ENCODE assay signal across 21 cellular contexts in the genomic region with DNA sequence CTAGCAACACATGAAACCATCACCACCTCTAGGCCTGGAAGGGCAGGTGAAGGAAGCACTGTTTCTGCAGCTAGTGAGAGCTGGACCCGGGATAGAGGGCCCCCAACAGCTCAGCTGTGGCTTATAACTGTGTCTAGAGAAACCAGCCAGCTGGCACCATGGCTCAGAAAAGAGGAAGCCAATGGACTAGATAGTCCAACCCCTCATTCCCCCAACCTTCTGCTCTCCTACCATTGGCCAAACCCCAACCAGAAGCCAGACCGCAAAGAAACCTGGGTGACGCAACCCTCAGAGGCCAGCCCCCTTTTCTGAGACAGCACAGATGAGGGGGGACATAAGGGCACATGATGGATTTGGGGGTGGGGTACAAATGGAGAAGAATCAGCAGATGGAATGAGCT. TPM values are rescaled to one million over a fixed set of nuclear protein-coding genes. Genes with fewer than 3 reads are reported as not detected.
DNase-seq lines count a peak whose midpoint lies in the region; ATAC-seq, FAIRE-seq and TF ChIP-seq lines count a peak whose summit lies in the region.
"Had no signal": no experiment of that assay in that cellular context is flagged by ENCODE, and none has a peak within 500 bp of the region (broad histone marks: within the 10 kb centered on the region; RNA-seq: fewer than 3 reads in every experiment).

No MANE protein-coding gene starts in this region.

- no peaks in the 10 kb centered on the region for H3K9me3 Mint-ChIP-seq in stimulated activated naive B cell treated with anti-CD40 and anti-IgM and Interleukin-4, amounts not matched to agents 10 μg/mL and 1 μg/mL and 100 μg/mL, for 72 hours
- H3K9me3 Mint-ChIP-seq: IgD-negative memory B cell had no signal

- H3K27ac ChIP-seq in GM12878 (ENCODE audit: control insufficient read depth, insufficient read depth) (no peak overlapping the region), upper lobe of right lung (no peak overlapping the region)
- H3K27ac ChIP-seq: BLaER1 treated with 17β-estradiol and CSF1 and Interleukin-3, amounts not matched to agents 10 nM and 100 nM had no signal

- intact Hi-C loops in GM12878 (cut with micrococcal nuclease; ENCODE audit: unreplicated experiment) (loop anchor here (10.0 kb wide), 1 partner anchor 57 kb away; no protein-coding TSS in a partner anchor), upper lobe of right lung (cut with DNase I) (no loop called here)

- H3K27me3 ChIP-seq in GM12878 (replicated peaks in 1 of 2; ENCODE audit: control insufficient read depth in 2 of 2, insufficient read depth in 2 of 2, low read length in 1 of 2) (peaks cover 2 to 3% of the 10 kb centered on the region in 2 experiments; a peak in 2 of 4 replicates), upper lobe of right lung (no peaks in the 10 kb centered on the region)
- H3K27me3 ChIP-seq: BLaER1 treated with 17β-estradiol and CSF1 and Interleukin-3, amounts not matched to agents 10 nM and 100 nM had no signal

- H3K4me3 ChIP-seq in GM12878 (no peak overlapping the region), upper lobe of right lung (no peak overlapping the region)
- H3K4me3 ChIP-seq: BLaER1 treated with 17β-estradiol and CSF1 and Interleukin-3, amounts not matched to agents 10 nM and 100 nM had no signal

- peaks cover 12 to 19% of the 10 kb centered on the region in 2 donors for H3K4me1 Mint-ChIP-seq in stimulated activated naive B cell treated with anti-CD40 and anti-IgM and Interleukin-4, amounts not matched to agents 10 μg/mL and 1 μg/mL and 100 μg/mL, for 72 hours

- no peak overlapping the region for H3K4me3 Mint-ChIP-seq in stimulated activated naive B cell treated with anti-CD40 and anti-IgM and Interleukin-4, amounts not matched to agents 10 μg/mL and 1 μg/mL and 100 μg/mL, for 72 hours

- H3K27me3 Mint-ChIP-seq in stimulated activated naive B cell treated with anti-CD40 and anti-IgM and Interleukin-4, amounts not matched to agents 10 μg/mL and 1 μg/mL and 100 μg/mL, for 72 hours: peaks cover 0 to 3% of the 10 kb centered on the region in 2 donors

- POLR2A ChIA-PET in GM12878 (lab: Charles Lee): no interaction called here

- H3K9me3 ChIP-seq in GM12878 (replicated peaks; ENCODE audit: control insufficient read depth, insufficient read depth, low read length) (no peaks in the 10 kb centered on the region), upper lobe of right lung (no peaks in the 10 kb centered on the region)
- H3K9me3 ChIP-seq: BLaER1 treated with 17β-estradiol and CSF1 and Interleukin-3, amounts not matched to agents 10 nM and 100 nM had no signal

- RAD21 ChIA-PET in GM12878 (lab: Charles Lee; ENCODE audit: unreplicated experiment): no interaction called here

- DNase-seq in NOMO-1 (lab: John Stamatoyannopoulos, UW; ENCODE audit: unreplicated experiment in 2 of 2) (peak; percentile 1 to 8), NOMO-1 treated with dmso at 0.1 percent for 144 hours (lab: John Stamatoyannopoulos, UW; ENCODE audit: unreplicated experiment) (no peak), NOMO-1 treated with DMSO at 0.1 percent for 48 hours (lab: John Stamatoyannopoulos, UW; ENCODE audit: unreplicated experiment) (peak; percentile 8), GM12878 (ENCODE audit: low read depth, low spot score) (no peak), NCI-H1436 treated with DMSO at 0.1 percent for 48 hours (lab: John Stamatoyannopoulos, UW) (no peak), cerebellar nuclear complex (lab: John Stamatoyannopoulos, UW) (no peak), upper lobe of right lung (no peak)
- no peak for DNase-seq in stimulated activated naive B cell treated with anti-CD40 and anti-IgM and Interleukin-4, amounts not matched to agents 10 μg/mL and 1 μg/mL and 100 μg/mL, for 72 hours
- DNase-seq: 8988T, DMS 273 treated with DMSO at 0.1 percent for 48 hours, H7, NCI-H1436, NCI-H2081 treated with DMSO at 0.1 percent for 48 hours, NCI-H524, Right ventricle myocardium superior had no signal

- no peak for FAIRE-seq in GM12878 (lab: Jason Lieb, UNC)

- in situ Hi-C loops in GM12878 (cut with MboI): no loop called here

- TF ChIP-seq CTCF in GM12878 (IDR thresholded peaks at IDR 0.05 in 2 of 3, conservative IDR thresholded peaks at IDR 0.05 in 1 of 3; ENCODE audit: control insufficient read depth in 2 of 3, extremely low read depth in 1 of 3, insufficient read depth in 1 of 3, low read depth in 3 of 3, low read length in 3 of 3) (no peak), upper lobe of right lung (IDR thresholded peaks at IDR 0.05) (no peak)

- H3K9ac ChIP-seq in GM12878 (ENCODE audit: control insufficient read depth, insufficient read depth, low read length): no peak overlapping the region
- H3K9ac ChIP-seq: BLaER1 treated with 17β-estradiol and CSF1 and Interleukin-3, amounts not matched to agents 10 nM and 100 nM had no signal

- H3K36me3 ChIP-seq in GM12878 (ENCODE audit: control insufficient read depth in 2 of 2, insufficient read depth in 2 of 2, low read length in 1 of 2) (no peaks in the 10 kb centered on the region), upper lobe of right lung (no peaks in the 10 kb centered on the region)
- H3K36me3 ChIP-seq: BLaER1 treated with 17β-estradiol and CSF1 and Interleukin-3, amounts not matched to agents 10 nM and 100 nM had no signal

- CTCF ChIA-PET in GM12878 (lab: Yijun Ruan, JAX): interaction anchor here (1.3 kb wide), 1 partner anchor 31 kb away, joined by 3 read pairs; no protein-coding TSS in a partner anchor

- ATAC-seq in GM12878 (no peak), upper lobe of right lung (no peak)
- ATAC-seq in stimulated activated naive B cell treated with anti-CD40 and anti-IgM and Interleukin-4, amounts not matched to agents 10 μg/mL and 1 μg/mL and 100 μg/mL, for 72 hours (replicated peaks): peak; percentile 56 to 74
- ATAC-seq: Panc1 had no signal

- TF ChIP-seq POLR2A in GM12878 (IDR thresholded peaks at IDR 0.05; ENCODE audit: low read depth, low read length): no peak

- H4K20me1 ChIP-seq in GM12878 (ENCODE audit: control insufficient read depth, insufficient read depth): no peaks in the 10 kb centered on the region
- H4K20me1 ChIP-seq: BLaER1 treated with 17β-estradiol and CSF1 and Interleukin-3, amounts not matched to agents 10 nM and 100 nM had no signal

- TF ChIP-seq RAD21 in GM12878 (IDR thresholded peaks at IDR 0.05; ENCODE audit: insufficient read depth, low read depth, low read length): no peak

- no TSS peak for BruUV-seq in GM12878 (replicated peaks; lab: Mats Ljungman, UMichigan)

- no peak for TF ChIP-seq EP300 in GM12878 (IDR thresholded peaks at IDR 0.05; ENCODE audit: borderline replicate concordance in 1 of 2, control insufficient read depth in 1 of 2, low read depth in 2 of 2, low read length in 2 of 2)

- H3K36me3 Mint-ChIP-seq in stimulated activated naive B cell treated with anti-CD40 and anti-IgM and Interleukin-4, amounts not matched to agents 10 μg/mL and 1 μg/mL and 100 μg/mL, for 72 hours: no peaks in the 10 kb centered on the region

- H2AFZ ChIP-seq in GM12878 (ENCODE audit: control insufficient read depth, low read depth, low read length): no peak overlapping the region

- H3K79me2 ChIP-seq in GM12878 (ENCODE audit: control insufficient read depth, insufficient read depth, low read length): no peaks in the 10 kb centered on the region

- no peak overlapping the region for H3K27ac Mint-ChIP-seq in stimulated activated naive B cell treated with anti-CD40 and anti-IgM and Interleukin-4, amounts not matched to agents 10 μg/mL and 1 μg/mL and 100 μg/mL, for 72 hours
- H3K27ac Mint-ChIP-seq: IgD-negative memory B cell had no signal

- SMC1A ChIA-PET in GM12878 (lab: Charles Lee; ENCODE audit: uncharacterized antibody, unreplicated experiment): no interaction called here

- no peaks in the 10 kb centered on the region for H3K4me1 ChIP-seq in GM12878 (ENCODE audit: control insufficient read depth, insufficient read depth, low read length)
- no peaks in the 10 kb centered on the region for H3K4me1 ChIP-seq in upper lobe of right lung

- no peak overlapping the region for H3K4me2 ChIP-seq in GM12878 (ENCODE audit: control insufficient read depth, insufficient read depth)

- 41% methylated on average over 3 of the region's 3 CpGs for WGBS in GM12878 (ENCODE audit: insufficient coverage, insufficient replicate concordance, low lambda C conversion rate, missing lambda C conversion rate)

RNA-seq across cellular contexts. Expression of gene SMYD1, which starts 24.3 kb away (rescaled TPM):
- total RNA-seq in GM12878 (2013; cell fraction: nucleolus; rRNA removed): not detected in 2 replicates
- not detected in 2 replicates for total RNA-seq in GM12878 (2014; rRNA removed)
- total RNA-seq in GM12878 (2014; rRNA removed; fragmentation: Illumina TruSeq; extraction: Trizol): not detected in 2 replicates
- total RNA-seq in GM12878 (2021): not detected in 2 replicates
- polyA plus RNA-seq in GM12878 (2011; ENCODE audit: low read depth): not detected
- polyA plus RNA-seq in GM12878 (2011; rRNA removed): not detected in 2 replicates
- polyA plus RNA-seq in GM12878 (2011; cell fraction: cytosol; rRNA removed): not detected in 2 replicates
- polyA plus RNA-seq in GM12878 (2011; cell fraction: nucleus; rRNA removed): not detected in 2 replicates
- polyA plus RNA-seq in GM12878 (2012): not detected in 2 replicates
- polyA plus RNA-seq in GM12878 (2014; fragmentation: Illumina TruSeq; extraction: Trizol): not detected in 2 replicates
- polyA plus RNA-seq in GM12878 (2014; fragmentation: Nextera tagmentation; extraction: Ambion mirVana): not detected
- polyA plus RNA-seq in GM12878 (2014; rRNA removed): 0.04 TPM in 1 of 2 replicates, not detected in the other
- under 1 TPM in 1 of 2 experiments, not detected in 1; 0.09 TPM for polyA plus RNA-seq in GM12878 (2016; fragmentation: Nextera tagmentation; extraction: Ambion mirVana)
- not detected in 2 replicates for polyA minus RNA-seq in GM12878 (2011; rRNA and poly(A)+ RNA removed)
- polyA minus RNA-seq in GM12878 (2011; cell fraction: cytosol; rRNA and poly(A)+ RNA removed): not detected in 2 replicates
- not detected in 2 replicates for polyA minus RNA-seq in GM12878 (2011; cell fraction: nucleus; rRNA and poly(A)+ RNA removed)
- total RNA-seq in upper lobe of right lung: not detected
- total RNA-seq: Daoy, HT1080, M059J had no signal
- polyA plus RNA-seq: IgD-negative memory B cell had no signal

RNA-seq across cellular contexts. Expression of gene FABP1, which starts 35.9 kb away (rescaled TPM):
- not detected in 2 replicates for total RNA-seq in GM12878 (2013; cell fraction: nucleolus; rRNA removed)
- total RNA-seq in GM12878 (2014; rRNA removed) (not detected in 2 replicates), GM12878 (2014; rRNA removed; fragmentation: Illumina TruSeq; extraction: Trizol) (not detected in 2 replicates), GM12878 (2021) (0.56 TPM in 1 of 2 replicates, not detected in the other), upper lobe of right lung (not detected)
- polyA plus RNA-seq in GM12878 (2011; ENCODE audit: low read depth): not detected
- polyA plus RNA-seq in GM12878 (2011; rRNA removed) (not detected in 2 replicates), GM12878 (2014; fragmentation: Illumina TruSeq; extraction: Trizol) (not detected in 2 replicates), GM12878 (2014; fragmentation: Nextera tagmentation; extraction: Ambion mirVana) (not detected), GM12878 (2014; rRNA removed) (not detected in 2 replicates), GM12878 (2016; fragmentation: Nextera tagmentation; extraction: Ambion mirVana) (not detected)
- polyA plus RNA-seq in GM12878 (2011; cell fraction: cytosol; rRNA removed): not detected in 2 replicates
- polyA plus RNA-seq in GM12878 (2011; cell fraction: nucleus; rRNA removed): not detected in 2 replicates
- not detected in 2 replicates for polyA plus RNA-seq in GM12878 (2012)
- polyA minus RNA-seq in GM12878 (2011; rRNA and poly(A)+ RNA removed): not detected in 2 replicates
- not detected in 2 replicates for polyA minus RNA-seq in GM12878 (2011; cell fraction: cytosol; rRNA and poly(A)+ RNA removed)
- not detected in 2 replicates for polyA minus RNA-seq in GM12878 (2011; cell fraction: nucleus; rRNA and poly(A)+ RNA removed)
- total RNA-seq: Daoy, H7, HT1080, M059J, Right ventricle myocardium superior had no signal
- polyA plus RNA-seq: IgD-negative memory B cell had no signal

RNA-seq across cellular contexts. Expression of gene KRCC1, which starts 36.4 kb away (rescaled TPM):
- total RNA-seq in GM12878 (2013; cell fraction: nucleolus; rRNA removed): 0.64 and 0.86 TPM in 2 replicates
- total RNA-seq in GM12878 (2014; rRNA removed) (12.5 and 17.4 TPM in 2 replicates), GM12878 (2014; rRNA removed; fragmentation: Illumina TruSeq; extraction: Trizol) (25.4 and 26.9 TPM in 2 replicates), GM12878 (2021) (10.6 and 11.4 TPM in 2 replicates), upper lobe of right lung (18.9 TPM)
- polyA plus RNA-seq in GM12878 (2011; ENCODE audit: low read depth): 4.1 TPM
- polyA plus RNA-seq in GM12878 (2011; rRNA removed) (3.8 and 6.5 TPM in 2 replicates), GM12878 (2014; fragmentation: Illumina TruSeq; extraction: Trizol) (27.2 and 37.2 TPM in 2 replicates), GM12878 (2014; fragmentation: Nextera tagmentation; extraction: Ambion mirVana) (10 to 100 TPM; 12.4 to 14.0 TPM), GM12878 (2014; rRNA removed) (8.3 and 10.0 TPM in 2 replicates), GM12878 (2016; fragmentation: Nextera tagmentation; extraction: Ambion mirVana) (10 to 100 TPM in 1 of 2 experiments, 1 to 10 TPM in 1; 9.7 to 15.2 TPM)
- polyA plus RNA-seq in GM12878 (2011; cell fraction: cytosol; rRNA removed): 0.72 and 1.1 TPM in 2 replicates
- polyA plus RNA-seq in GM12878 (2011; cell fraction: nucleus; rRNA removed): 0.67 and 1.3 TPM in 2 replicates
- polyA plus RNA-seq in GM12878 (2012): 7.9 and 14.6 TPM in 2 replicates
- polyA minus RNA-seq in GM12878 (2011; rRNA and poly(A)+ RNA removed): 0.44 and 0.82 TPM in 2 replicates
- 0.83 TPM in 1 of 2 replicates, not detected in the other for polyA minus RNA-seq in GM12878 (2011; cell fraction: cytosol; rRNA and poly(A)+ RNA removed)
- 0.24 and 0.29 TPM in 2 replicates for polyA minus RNA-seq in GM12878 (2011; cell fraction: nucleus; rRNA and poly(A)+ RNA removed)

Comparison
In these comparisons a context has a peak if more than half of its experiments do, and no peak if none do; other contexts are left out.
1. DNase-seq: peak in NOMO-1 (2 of 2) and NOMO-1 treated with DMSO at 0.1 percent for 48 hours (single experiment); none in NOMO-1 treated with dmso at 0.1 percent for 144 hours (single experiment), GM12878 (single experiment), stimulated activated naive B cell treated with anti-CD40 and anti-IgM and Interleukin-4, amounts not matched to agents 10 μg/mL and 1 μg/mL and 100 μg/mL, for 72 hours (single experiment), NCI-H1436 treated with DMSO at 0.1 percent for 48 hours (single experiment), cerebellar nuclear complex (0 of 2) and upper lobe of right lung (single experiment).
2. ATAC-seq: peak in stimulated activated naive B cell treated with anti-CD40 and anti-IgM and Interleukin-4, amounts not matched to agents 10 μg/mL and 1 μg/mL and 100 μg/mL, for 72 hours (2 of 2); none in GM12878 (single experiment) and upper lobe of right lung (single experiment).